ENCODE assay signal across 14 cellular contexts in genomic region chr17:57294075-57294474, GRCh38. TPM values are rescaled to one million over a fixed set of nuclear protein-coding genes. Genes with fewer than 3 reads are reported as not detected.
A peak's percentile ranks its signal among the peaks of the same experiment; 100 is the strongest.
DNase-seq lines count a peak whose midpoint lies in the region; ATAC-seq and TF ChIP-seq lines count a peak whose summit lies in the region.
"Had no signal": no experiment of that assay in that cellular context is flagged by ENCODE, and none has a peak within 500 bp of the region (broad histone marks: within the 10 kb centered on the region; RNA-seq: fewer than 3 reads in every experiment).

No MANE protein-coding gene starts in this region.

- H3K9me3 ChIP-seq in smooth muscle cell (replicated peaks; ENCODE audit: low read depth): peaks cover 7% of the 10 kb centered on the region
- H3K9me3 ChIP-seq: vagina had no signal

- peaks cover 11% of the 10 kb centered on the region for H3K36me3 ChIP-seq in smooth muscle cell (ENCODE audit: low read depth)
- H3K36me3 ChIP-seq: vagina had no signal

- peaks cover 17% of the 10 kb centered on the region for H3K36me3 Mint-ChIP-seq in activated naive CD4-positive, alpha-beta T cell treated with anti-CD3 and anti-CD28 coated beads, Interleukin-2, amount 50 U/mL, for 24 hours
- H3K36me3 Mint-ChIP-seq in activated naive CD4-positive, alpha-beta T cell treated with anti-CD3 and anti-CD28 coated beads, Interleukin-2, amount 10 ng/mL, durations not matched to agents 7 days and 5 days: peaks cover 48% of the 10 kb centered on the region

- WGBS in smooth muscle cell (ENCODE audit: low lambda C conversion rate): 94% methylated on average over 7 of the region's 7 CpGs

- H3K79me2 ChIP-seq in smooth muscle cell (ENCODE audit: low read depth): peaks cover 2% of the 10 kb centered on the region

- H3K27ac ChIP-seq in caudate nucleus (ENCODE audit: low read depth, low read length) (peak overlapping the region; percentile 27), smooth muscle cell (ENCODE audit: low read depth) (peak overlapping the region; percentile 82)
- H3K27ac ChIP-seq: PC-9, vagina had no signal

- no peaks in the 10 kb centered on the region for H3K27me3 Mint-ChIP-seq in activated naive CD4-positive, alpha-beta T cell treated with anti-CD3 and anti-CD28 coated beads, Interleukin-2, amount 50 U/mL, for 24 hours
- H3K27me3 Mint-ChIP-seq in activated naive CD4-positive, alpha-beta T cell treated with anti-CD3 and anti-CD28 coated beads, Interleukin-2, amount 10 ng/mL, durations not matched to agents 7 days and 5 days: no peaks in the 10 kb centered on the region

- H3K4me1 Mint-ChIP-seq in activated naive CD4-positive, alpha-beta T cell treated with anti-CD3 and anti-CD28 coated beads, Interleukin-2, amount 50 U/mL, for 24 hours: peaks cover 43% of the 10 kb centered on the region
- H3K4me1 Mint-ChIP-seq in activated naive CD4-positive, alpha-beta T cell treated with anti-CD3 and anti-CD28 coated beads, Interleukin-2, amount 10 ng/mL, durations not matched to agents 7 days and 5 days: peaks cover 25% of the 10 kb centered on the region

- H3F3A ChIP-seq in smooth muscle cell (ENCODE audit: low read depth): peaks cover 10% of the 10 kb centered on the region

- no peak overlapping the region for H3K9ac ChIP-seq in smooth muscle cell (ENCODE audit: low read depth)

- no peak overlapping the region for H2AFZ ChIP-seq in smooth muscle cell (ENCODE audit: low read depth)
- H2AFZ ChIP-seq: PC-9 had no signal

- H3K4me3 ChIP-seq in smooth muscle cell: no peak overlapping the region
- H3K4me3 ChIP-seq: PC-9, vagina had no signal

- H3K27ac Mint-ChIP-seq in activated naive CD4-positive, alpha-beta T cell treated with anti-CD3 and anti-CD28 coated beads, Interleukin-2, amount 50 U/mL, for 24 hours: peak overlapping the region; percentile 82
- H3K27ac Mint-ChIP-seq in activated naive CD4-positive, alpha-beta T cell treated with anti-CD3 and anti-CD28 coated beads, Interleukin-2, amount 10 ng/mL, durations not matched to agents 7 days and 5 days: no peak overlapping the region

- no peak for ATAC-seq in HG03432 (IDR thresholded peaks at IDR 0.05; ENCODE audit: unreplicated experiment)
- no peak for ATAC-seq in GM21737 (IDR thresholded peaks at IDR 0.05; ENCODE audit: unreplicated experiment)

- no peak for TF ChIP-seq CTCF in smooth muscle cell (IDR thresholded peaks at IDR 0.05; ENCODE audit: borderline replicate concordance, insufficient read depth, poor library complexity, severe bottlenecking)

- DNase-seq in activated naive CD4-positive, alpha-beta T cell treated with anti-CD3 and anti-CD28 coated beads, Interleukin-2, amount 10 ng/mL, durations not matched to agents 7 days and 5 days: no peak
- DNase-seq in NCI-H2196 treated with DMSO at 0.1 percent for 48 hours (lab: John Stamatoyannopoulos, UW; ENCODE audit: unreplicated experiment): peak; percentile 66
- DNase-seq in caudate nucleus (lab: John Stamatoyannopoulos, UW): no peak
- no peak for DNase-seq in smooth muscle cell (lab: John Stamatoyannopoulos, UW; ENCODE audit: unreplicated experiment)
- no peak for DNase-seq in kidney tubule cell (ENCODE audit: low spot score)
- DNase-seq: activated effector memory CD4-positive, alpha-beta T cell treated with anti-CD3 and anti-CD28 coated beads, Interleukin-2, amount 50 U/mL, for 16 hours; cortex of kidney; Karpas-422; retina had no signal

- no peak overlapping the region for H3K4me2 ChIP-seq in smooth muscle cell
- H3K4me2 ChIP-seq: PC-9 had no signal

- no peaks in the 10 kb centered on the region for H3K27me3 ChIP-seq in smooth muscle cell (ENCODE audit: low read depth)
- H3K27me3 ChIP-seq: vagina had no signal

- peaks cover 39% of the 10 kb centered on the region for H4K20me1 ChIP-seq in smooth muscle cell (ENCODE audit: low read depth)

- no peaks in the 10 kb centered on the region for H3K9me3 Mint-ChIP-seq in activated naive CD4-positive, alpha-beta T cell treated with anti-CD3 and anti-CD28 coated beads, Interleukin-2, amount 50 U/mL, for 24 hours
- no peaks in the 10 kb centered on the region for H3K9me3 Mint-ChIP-seq in activated naive CD4-positive, alpha-beta T cell treated with anti-CD3 and anti-CD28 coated beads, Interleukin-2, amount 10 ng/mL, durations not matched to agents 7 days and 5 days

- H3K4me1 ChIP-seq in smooth muscle cell (ENCODE audit: low read depth): peaks cover 21% of the 10 kb centered on the region
- H3K4me1 ChIP-seq: vagina had no signal

- peak overlapping the region; percentile 44 for H3K4me3 Mint-ChIP-seq in activated naive CD4-positive, alpha-beta T cell treated with anti-CD3 and anti-CD28 coated beads, Interleukin-2, amount 50 U/mL, for 24 hours
- H3K4me3 Mint-ChIP-seq in activated naive CD4-positive, alpha-beta T cell treated with anti-CD3 and anti-CD28 coated beads, Interleukin-2, amount 10 ng/mL, durations not matched to agents 7 days and 5 days: no peak overlapping the region

- CTCF ChIA-PET in activated naive CD4-positive, alpha-beta T cell treated with anti-CD3 and anti-CD28 coated beads, Interleukin-2, amount 10 ng/mL, durations not matched to agents 7 days and 5 days (lab: Charles Lee): no interaction called here

RNA-seq across cellular contexts. Expression of gene MSI2, which starts 37.8 kb away (rescaled TPM):
- 31.5 and 36.5 TPM in 2 replicates for total RNA-seq in smooth muscle cell
- polyA plus RNA-seq in smooth muscle cell: 5.7 and 8.1 TPM in 2 replicates
